1 cellular context compared by ENCODE assay signal in genomic region chr18:46344416-46345180, GRCh38.
TF ChIP-seq lines count a peak whose summit lies in the region.

No MANE protein-coding gene starts in this region.

TF ChIP-seq in GM12878, 131 proteins besides CTCF, POLR2A, EP300 and RAD21 (continued from another document):
- TF ChIP-seq IRF5 (IDR thresholded peaks at IDR 0.05; ENCODE audit: borderline replicate concordance) (no peak), RBBP5 (conservative IDR thresholded peaks at IDR 0.05) (no peak), HDAC2 (IDR thresholded peaks at IDR 0.05) (no peak), RCOR1 (conservative IDR thresholded peaks at IDR 0.05; ENCODE audit: low read depth, low read length) (no peak), CHD2 (IDR thresholded peaks at IDR 0.05; ENCODE audit: borderline replicate concordance, low read depth, low read length) (no peak), E4F1 (IDR thresholded peaks at IDR 0.05; ENCODE audit: borderline replicate concordance, partially characterized antibody) (no peak), ZNF24 (IDR thresholded peaks at IDR 0.05) (no peak), ELK1 (IDR thresholded peaks at IDR 0.05; ENCODE audit: low read depth, low read length) (no peak), IRF3 (IDR thresholded peaks at IDR 0.05) (no peak), SRF (IDR thresholded peaks at IDR 0.05; ENCODE audit: low read depth in 2 of 2, low read length in 2 of 2) (no peak), CBX5 (IDR thresholded peaks at IDR 0.05; ENCODE audit: low read depth) (no peak), SKIL (IDR thresholded peaks at IDR 0.05; ENCODE audit: low read depth, poor library complexity, severe bottlenecking) (no peak), ATF2 (IDR thresholded peaks at IDR 0.05; ENCODE audit: low read length) (no peak), BMI1 (IDR thresholded peaks at IDR 0.05; ENCODE audit: borderline replicate concordance) (no peak), USF1 (IDR thresholded peaks at IDR 0.05; ENCODE audit: borderline replicate concordance, extremely low read length, insufficient read depth, low read depth, low read length) (no peak), CREM (IDR thresholded peaks at IDR 0.05; ENCODE audit: low read depth) (no peak), IKZF2 (IDR thresholded peaks at IDR 0.05) (no peak), MYC (IDR thresholded peaks at IDR 0.05; ENCODE audit: insufficient read depth, insufficient read length, insufficient replicate concordance, low read length, severe bottlenecking) (no peak)
